In the genomic region with DNA sequence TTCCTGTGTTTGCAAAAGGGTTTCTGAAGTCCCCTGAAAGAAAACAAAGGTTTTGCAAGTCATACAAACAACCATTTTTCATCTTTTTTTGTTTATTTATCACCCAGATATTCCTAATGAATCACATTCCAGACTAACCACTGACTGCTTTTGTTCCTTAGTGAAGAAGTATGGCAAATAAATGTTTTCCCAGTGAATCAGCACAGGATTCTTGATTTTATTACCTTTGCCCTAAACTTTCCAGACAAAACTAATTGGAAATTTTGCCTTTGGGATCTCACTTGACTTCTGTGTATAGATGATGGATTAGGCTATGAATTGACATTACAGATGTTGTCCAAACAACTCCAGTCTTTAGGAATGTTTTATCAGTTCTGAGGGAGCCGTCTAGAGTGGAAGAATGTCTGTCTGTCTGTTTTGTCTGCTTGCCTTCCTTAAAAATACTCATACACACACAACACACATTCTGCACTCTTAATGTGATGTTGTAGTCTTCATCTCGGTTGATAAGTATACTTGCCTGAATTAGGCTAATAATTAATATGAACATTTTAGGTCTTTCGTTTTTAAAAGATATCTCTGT, we compare ENCODE assay signal across 9 cellular contexts. TPM values are rescaled to one million over a fixed set of nuclear protein-coding genes. Genes with fewer than 3 reads are reported as not detected.
DNase-seq lines count a peak whose midpoint lies in the region; ATAC-seq, FAIRE-seq and TF ChIP-seq lines count a peak whose summit lies in the region.
"Had no signal": no experiment of that assay in that cellular context is flagged by ENCODE, and none has a peak within 500 bp of the region (broad histone marks: within the 10 kb centered on the region; RNA-seq: fewer than 3 reads in every experiment).

No MANE protein-coding gene starts in this region.

- H3K36me3 ChIP-seq in esophagus squamous epithelium (peaks cover 0 to 29% (median 0%) of the 10 kb centered on the region in 3 donors), spleen (peaks cover 0 to 69% (median 4%) of the 10 kb centered on the region in 6 donors)

- H3K4me1 Mint-ChIP-seq in T-cell: peaks cover 22 to 47% (median 45%) of the 10 kb centered on the region in 3 donors

- TF ChIP-seq CTCF in esophagus squamous epithelium (IDR thresholded peaks at IDR 0.05) (no peak), spleen (IDR thresholded peaks at IDR 0.05 in 8 of 11, conservative IDR thresholded peaks at IDR 0.05 in 3 of 11) (no peak)

- peak overlapping the region; percentile 74 to 86 for H3K27ac Mint-ChIP-seq in T-cell

- DNase-seq in H54 (ENCODE audit: insufficient read length, low spot score): no peak
- DNase-seq in T-cell: no peak
- DNase-seq in esophagus squamous epithelium (lab: John Stamatoyannopoulos, UW): no peak
- no peak for DNase-seq in spleen
- no peak for DNase-seq in NCI-H2171 (lab: John Stamatoyannopoulos, UW)
- DNase-seq in activated CD4-positive, CD25-positive, alpha-beta regulatory T cell (lab: John Stamatoyannopoulos, UW): no peak
- DNase-seq in stimulated activated CD4-positive, alpha-beta T cell treated with anti-CD3 and anti-CD28 coated beads, Interleukin-4, amount 100 ng/mL, for 4 hours: no peak
- no peak for DNase-seq in stimulated activated naive CD4-positive, alpha-beta T cell (lab: John Stamatoyannopoulos, UW)
- DNase-seq: NCI-H1105 had no signal

- no peak overlapping the region for H3K4me3 Mint-ChIP-seq in T-cell

- no peak for ATAC-seq in T-cell (replicated peaks in 1 of 4)

- intact Hi-C loops in esophagus squamous epithelium (cut with DNase I) (no loop called here), spleen (cut with DNase I; ENCODE audit: low total_unique reads) (no loop called here)

- TF ChIP-seq POLR2A in H54 (IDR thresholded peaks at IDR 0.05; ENCODE audit: low read depth, low read length) (no peak), esophagus squamous epithelium (IDR thresholded peaks at IDR 0.05) (no peak), spleen (IDR thresholded peaks at IDR 0.05) (no peak)

- H3K4me3 ChIP-seq in esophagus squamous epithelium (no peak overlapping the region), spleen (no peak overlapping the region)

- WGBS in esophagus squamous epithelium, 2 donors: 35 to 39% methylated on average over 3 of the region's 3 CpGs
- WGBS in spleen, 5 donors: 73 to 84% (median 82%) methylated on average over 3 of the region's 3 CpGs

- no peaks in the 10 kb centered on the region for H3K27me3 ChIP-seq in esophagus squamous epithelium
- H3K27me3 ChIP-seq in spleen (replicated peaks in 1 of 7): no peaks in the 10 kb centered on the region

- FAIRE-seq in H54 (lab: Jason Lieb, UNC): peak; percentile 95

- H3K36me3 Mint-ChIP-seq in T-cell: peaks cover 20% of the 10 kb centered on the region

- H3K27me3 Mint-ChIP-seq in T-cell: no peaks in the 10 kb centered on the region

- H3K9me3 Mint-ChIP-seq in T-cell: peaks cover 0 to 5% (median 4%) of the 10 kb centered on the region in 3 donors

- H3K27ac ChIP-seq in esophagus squamous epithelium (peak overlapping the region; percentile 35 to 78 (median 66)), spleen (peak overlapping the region in 5 of 8 donors; percentile 35 to 57 (median 39))

- CTCF ChIA-PET in T-cell (lab: Charles Lee): interaction anchor here in 1 of 2 donors (0.6 to 0.7 kb wide), 2 partner anchors 30 to 135 kb away, joined by 3 read pairs; no protein-coding TSS in a partner anchor

- POLR2A ChIA-PET in T-cell (lab: Charles Lee): no interaction called here

- H3K9me3 ChIP-seq in esophagus squamous epithelium (no peaks in the 10 kb centered on the region), spleen (peaks cover 0 to 11% (median 6%) of the 10 kb centered on the region in 8 donors)

- peaks cover 0 to 38% (median 25%) of the 10 kb centered on the region in 3 donors for H3K4me1 ChIP-seq in esophagus squamous epithelium
- H3K4me1 ChIP-seq in spleen: peaks cover 0 to 67% (median 30%) of the 10 kb centered on the region in 6 donors

RNA-seq across cellular contexts. Expression of a gene that starts 48.9 kb away (rescaled TPM):
- 100 to 1,000 TPM in 2 of 5 donors, 10 to 100 TPM in 3; 93.7 to 104 (median 97.6) TPM for total RNA-seq in T-cell
- 100 to 1,000 TPM; 132 to 363 (median 141) TPM for total RNA-seq in esophagus squamous epithelium
- 100 to 1,000 TPM; 202 to 649 (median 372) TPM for total RNA-seq in spleen
- polyA plus RNA-seq in spleen: 10 to 100 TPM; 53.2 to 81.2 (median 65.8) TPM

RNA-seq across cellular contexts. Expression of a gene that starts 49.1 kb away (rescaled TPM):
- total RNA-seq in T-cell (10 to 100 TPM in 3 of 5 donors, 1 to 10 TPM in 2; 5.4 to 18.8 (median 15.3) TPM), esophagus squamous epithelium (10 to 100 TPM; 27.2 to 31.7 (median 30.9) TPM), spleen (10 to 100 TPM; 14.4 to 30.9 (median 18.4) TPM)
- 10 to 100 TPM; 23.9 to 28.3 (median 27.6) TPM for polyA plus RNA-seq in spleen
